32 cellular contexts compared by ENCODE assay signal in genomic region chr14:35854696-35855270, GRCh38.
"Had no signal": no experiment of that assay in that cellular context is flagged by ENCODE, and none has a peak within 500 bp of the region (broad histone marks: within the 10 kb centered on the region; RNA-seq: fewer than 3 reads in every experiment).

No MANE protein-coding gene starts in this region.

- H3K9me3 Mint-ChIP-seq: activated CD4-positive, alpha-beta T cell treated with anti-CD3 and anti-CD28 coated beads, Interleukin-2, amount 10 ng/mL, durations not matched to agents 24 days and 14 days; activated naive CD4-positive, alpha-beta T cell treated with anti-CD3 and anti-CD28 coated beads, Interleukin-2, amount 50 U/mL, for 72 hours; activated T-cell treated with anti-CD3 and anti-CD28 coated beads, Interleukin-2, amount 50 U/mL, for 24 hours; neural crest cell had no signal

- H3K27ac ChIP-seq: breast epithelium, epithelial cell of prostate, esophagus squamous epithelium, gastrocnemius medialis, hepatocyte, pancreas, prostate gland, sigmoid colon, stomach, suprapubic skin, tibial nerve had no signal

- H3K27ac Mint-ChIP-seq: activated CD4-positive, alpha-beta memory T cell treated with anti-CD3 and anti-CD28 coated beads for 36 hours; activated CD4-positive, alpha-beta T cell treated with anti-CD3 and anti-CD28 coated beads, Interleukin-2, amount 10 ng/mL, durations not matched to agents 24 days and 14 days; activated naive CD4-positive, alpha-beta T cell treated with anti-CD3 and anti-CD28 coated beads, Interleukin-2, amount 50 U/mL, for 72 hours; activated T-cell treated with anti-CD3 and anti-CD28 coated beads, Interleukin-2, amount 50 U/mL, for 24 hours; activated T-helper 2 cell treated with anti-CD3 and anti-CD28 coated beads, Interferon-gamma antibody, Interleukin-2, Interleukin-4, amounts not matched to agents 10 μg/mL and 5 μg/mL and 100 μg/mL, durations not matched to agents 14 hours and 24 hours and 36 hours; stimulated activated naive B cell treated with anti-CD40 and anti-IgM and Interleukin-4, amounts not matched to agents 10 μg/mL and 1 μg/mL and 100 μg/mL, for 72 hours had no signal

- H3K4me1 Mint-ChIP-seq: activated CD4-positive, alpha-beta T cell treated with anti-CD3 and anti-CD28 coated beads, Interleukin-2, amount 10 ng/mL, durations not matched to agents 24 days and 14 days had no signal

- H3K27me3 Mint-ChIP-seq: activated CD4-positive, alpha-beta memory T cell treated with anti-CD3 and anti-CD28 coated beads for 36 hours; activated CD4-positive, alpha-beta T cell treated with anti-CD3 and anti-CD28 coated beads, Interleukin-2, amount 10 ng/mL, durations not matched to agents 24 days and 14 days; activated T-cell treated with anti-CD3 and anti-CD28 coated beads, Interleukin-2, amount 50 U/mL, for 24 hours; naive thymus-derived CD8-positive, alpha-beta T cell; stimulated activated naive B cell treated with anti-CD40 and anti-IgM and Interleukin-4, amounts not matched to agents 10 μg/mL and 1 μg/mL and 100 μg/mL, for 72 hours had no signal

- H3K4me1 ChIP-seq: breast epithelium, pancreas, prostate gland, sigmoid colon, stomach, suprapubic skin, tibial nerve had no signal

- H3K4me3 Mint-ChIP-seq: activated CD4-positive, alpha-beta memory T cell treated with anti-CD3 and anti-CD28 coated beads for 36 hours; activated CD4-positive, alpha-beta T cell treated with anti-CD3 and anti-CD28 coated beads, Interleukin-2, amount 10 ng/mL, durations not matched to agents 24 days and 14 days; activated T-cell treated with anti-CD3 and anti-CD28 coated beads, Interleukin-2, amount 50 U/mL, for 24 hours; naive thymus-derived CD8-positive, alpha-beta T cell; neural crest cell; stimulated activated naive B cell treated with anti-CD40 and anti-IgM and Interleukin-4, amounts not matched to agents 10 μg/mL and 1 μg/mL and 100 μg/mL, for 72 hours had no signal

- ATAC-seq: activated naive CD4-positive, alpha-beta T cell treated with anti-CD3 and anti-CD28 coated beads, Interleukin-2, amount 50 U/mL, for 72 hours; gastrocnemius medialis; left cardiac atrium; naive thymus-derived CD8-positive, alpha-beta T cell; pancreas; stimulated activated naive B cell treated with anti-CD40 and anti-IgM and Interleukin-4, amounts not matched to agents 10 μg/mL and 1 μg/mL and 100 μg/mL, for 72 hours had no signal

- H3K36me3 ChIP-seq: breast epithelium, prostate gland had no signal

- H3K4me3 ChIP-seq: breast epithelium, esophagus squamous epithelium, gastrocnemius medialis, hepatocyte, pancreas, prostate gland, sigmoid colon, stomach, suprapubic skin, tibial nerve had no signal

- H3K27me3 ChIP-seq: breast epithelium, esophagus squamous epithelium, gastrocnemius medialis, hepatocyte, pancreas, sigmoid colon, stomach, suprapubic skin, tibial nerve had no signal

- DNase-seq: activated CD4-positive, alpha-beta memory T cell treated with anti-CD3 and anti-CD28 coated beads for 36 hours; activated CD4-positive, alpha-beta T cell treated with anti-CD3 and anti-CD28 coated beads, Interleukin-2, amount 10 ng/mL, durations not matched to agents 24 days and 14 days; activated CD4-positive, CD25-positive, alpha-beta regulatory T cell treated with anti-CD3 and anti-CD28 coated beads, Interleukin-2, amount 50 U/mL, for 72 hours; activated CD8-positive, alpha-beta memory T cell treated with anti-CD3 and anti-CD28 coated beads, Interleukin-2, amount 50 U/mL, for 4 hours; activated T-cell treated with anti-CD3 and anti-CD28 coated beads, Interleukin-2, amount 50 U/mL, for 24 hours; central memory CD4-positive, alpha-beta T cell; dermis blood vessel endothelial cell; effector CD4-positive, alpha-beta T cell; esophagus squamous epithelium; gastrocnemius medialis; islet precursor cell; left cardiac atrium; midbrain; naive thymus-derived CD8-positive, alpha-beta T cell; nucleus accumbens; pancreas; sigmoid colon; small intestine; stimulated activated CD4-positive, alpha-beta T cell treated with anti-CD3 and anti-CD28 coated beads, Interleukin-1b, Interleukin-23, amount 100 ng/mL, for 48 hours; stimulated activated naive B cell treated with anti-CD40 and anti-IgM and Interleukin-4, amounts not matched to agents 10 μg/mL and 1 μg/mL and 100 μg/mL, for 72 hours; stomach; T-helper 1 cell; T-helper 9 cell had no signal

- H3K4me2 ChIP-seq: hepatocyte had no signal

- H3K9me3 ChIP-seq: breast epithelium, gastrocnemius medialis, pancreas, prostate gland had no signal
